In genomic region chr2:240149943-240150784, GRCh38 we compare ENCODE assay signal across 8 cellular contexts.
DNase-seq lines count a peak whose midpoint lies in the region; ATAC-seq lines count a peak whose summit lies in the region.

No MANE protein-coding gene starts in this region.

- no peak for ATAC-seq in HG03442 (IDR thresholded peaks at IDR 0.05; ENCODE audit: unreplicated experiment)

- DNase-seq in SIG-M5 treated with dmso at 0.1 percent for 504 hours (lab: John Stamatoyannopoulos, UW; ENCODE audit: unreplicated experiment) (peak; percentile 28), SIG-M5 (lab: John Stamatoyannopoulos, UW) (no peak), NCI-H146 (lab: John Stamatoyannopoulos, UW) (peak; percentile 17), glomerular visceral epithelial cell (ENCODE audit: extremely low spot score) (peak; percentile 44), retina (peak; percentile 73), OCI-M2 (lab: John Stamatoyannopoulos, UW; ENCODE audit: unreplicated experiment) (no peak)
- DNase-seq in activated T-cell treated with anti-CD3 and anti-CD28 coated beads, Interleukin-2, amount 50 U/mL, for 1 hour: peak; percentile 34

Comparison
In these comparisons a context has a peak if more than half of its experiments do, and no peak if none do; other contexts are left out.
1. DNase-seq: peak in SIG-M5 treated with dmso at 0.1 percent for 504 hours (single experiment), NCI-H146 (single experiment), activated T-cell treated with anti-CD3 and anti-CD28 coated beads, Interleukin-2, amount 50 U/mL, for 1 hour (single experiment), glomerular visceral epithelial cell (single experiment) and retina (single experiment); none in SIG-M5 (single experiment) and OCI-M2 (single experiment).